ENCODE assay signal across 24 cellular contexts in the genomic region with DNA sequence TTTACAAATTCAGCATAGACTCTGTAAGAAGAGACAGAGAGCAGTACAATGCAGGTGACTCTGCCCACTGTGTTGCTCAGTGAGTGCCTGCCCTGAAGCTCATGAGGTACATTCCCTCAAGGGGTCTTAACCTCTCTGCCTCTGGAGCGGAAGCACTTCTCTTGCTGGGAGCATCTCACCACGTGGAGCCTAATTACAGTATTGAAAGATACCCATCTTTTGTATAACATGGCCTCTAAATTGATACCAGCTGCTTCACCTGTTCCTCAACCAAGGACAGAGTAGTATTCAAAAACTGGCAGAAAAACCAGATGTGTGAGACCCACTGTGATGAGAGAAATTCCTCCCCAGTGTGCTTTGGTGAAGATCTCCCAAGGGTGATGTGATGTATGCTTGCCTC.
DNase-seq lines count a peak whose midpoint lies in the region; ATAC-seq and TF ChIP-seq lines count a peak whose summit lies in the region.
"Had no signal": no experiment of that assay in that cellular context is flagged by ENCODE, and none has a peak within 500 bp of the region (broad histone marks: within the 10 kb centered on the region; RNA-seq: fewer than 3 reads in every experiment).

No MANE protein-coding gene starts in this region.

- H3K36me3 ChIP-seq in A673 (ENCODE audit: insufficient read depth, low read length, poor library complexity, severe bottlenecking) (peaks cover 44% of the 10 kb centered on the region), heart left ventricle (peaks cover 0 to 99% (median 77%) of the 10 kb centered on the region in 9 donors)
- peaks cover 42% of the 10 kb centered on the region for H3K36me3 ChIP-seq in CD4-positive, alpha-beta memory T cell (ENCODE audit: insufficient read depth, low read length)

- intact Hi-C loops in activated CD4-positive, alpha-beta T cell treated with anti-CD3 and anti-CD28 coated beads, Interleukin-2, amount 10 ng/mL, durations not matched to agents 24 days and 14 days (cut with micrococcal nuclease): no loop called here
- intact Hi-C loops in A673 (cut with micrococcal nuclease; ENCODE audit: unreplicated experiment) (no loop called here), heart left ventricle (cut with DNase I) (no loop called here)
- intact Hi-C loops in CD4-positive, alpha-beta memory T cell (cut with micrococcal nuclease): no loop called here

- no peaks in the 10 kb centered on the region for H3K27me3 Mint-ChIP-seq in activated CD4-positive, alpha-beta T cell treated with anti-CD3 and anti-CD28 coated beads, Interleukin-2, amount 10 ng/mL, durations not matched to agents 24 days and 14 days
- no peaks in the 10 kb centered on the region for H3K27me3 Mint-ChIP-seq in CD4-positive, alpha-beta memory T cell
- H3K27me3 Mint-ChIP-seq: B cell; CD4-positive, alpha-beta T cell; CD8-positive, alpha-beta memory T cell had no signal

- H3K9me3 Mint-ChIP-seq in activated CD4-positive, alpha-beta T cell treated with anti-CD3 and anti-CD28 coated beads, Interleukin-2, amount 10 ng/mL, durations not matched to agents 24 days and 14 days: no peaks in the 10 kb centered on the region
- no peaks in the 10 kb centered on the region for H3K9me3 Mint-ChIP-seq in CD4-positive, alpha-beta memory T cell
- H3K9me3 Mint-ChIP-seq: CD4-positive, alpha-beta T cell; CD8-positive, alpha-beta memory T cell had no signal

- H3K4me3 Mint-ChIP-seq in activated CD4-positive, alpha-beta T cell treated with anti-CD3 and anti-CD28 coated beads, Interleukin-2, amount 10 ng/mL, durations not matched to agents 24 days and 14 days: no peak overlapping the region
- no peak overlapping the region for H3K4me3 Mint-ChIP-seq in CD4-positive, alpha-beta memory T cell
- H3K4me3 Mint-ChIP-seq: B cell; CD4-positive, alpha-beta T cell; CD8-positive, alpha-beta memory T cell had no signal

- no TSS peak for BruUV-seq in A673 (replicated peaks; lab: Mats Ljungman, UMichigan)

- CTCF ChIA-PET in A673 (lab: Charles Lee): no interaction called here
- CTCF ChIA-PET in CD4-positive, alpha-beta memory T cell (lab: Charles Lee; ENCODE audit: partially characterized antibody): no interaction called here

- H3K4me1 Mint-ChIP-seq in activated CD4-positive, alpha-beta T cell treated with anti-CD3 and anti-CD28 coated beads, Interleukin-2, amount 10 ng/mL, durations not matched to agents 24 days and 14 days: peaks cover 3% of the 10 kb centered on the region
- H3K4me1 Mint-ChIP-seq in CD4-positive, alpha-beta memory T cell: peaks cover 3 to 14% (median 8%) of the 10 kb centered on the region in 4 donors

- no peak overlapping the region for H3K27ac Mint-ChIP-seq in activated CD4-positive, alpha-beta T cell treated with anti-CD3 and anti-CD28 coated beads, Interleukin-2, amount 10 ng/mL, durations not matched to agents 24 days and 14 days
- H3K27ac Mint-ChIP-seq in CD4-positive, alpha-beta memory T cell: no peak overlapping the region
- H3K27ac Mint-ChIP-seq: B cell; CD4-positive, alpha-beta T cell; CD8-positive, alpha-beta memory T cell had no signal

- WGBS in heart left ventricle, 4 donors: 89 to 100% (median 91%) methylated on average over 2 of the region's 2 CpGs

- ATAC-seq in SK-N-SH treated with all-trans-retinoic acid at 6 μM for 48 hours (no peak), heart left ventricle (no peak)
- ATAC-seq: GM12878 had no signal

- no peaks in the 10 kb centered on the region for H3K27me3 ChIP-seq in A673 (replicated peaks; ENCODE audit: insufficient read depth, low read depth, low read length, poor library complexity)
- no peaks in the 10 kb centered on the region for H3K27me3 ChIP-seq in heart left ventricle
- no peaks in the 10 kb centered on the region for H3K27me3 ChIP-seq in CD4-positive, alpha-beta memory T cell (ENCODE audit: insufficient read depth, low read length)
- H3K27me3 ChIP-seq: BLaER1 treated with 17β-estradiol and CSF1 and Interleukin-3, amounts not matched to agents 10 nM and 100 nM had no signal

- peak; percentile 45 for DNase-seq in activated CD4-positive, alpha-beta T cell treated with anti-CD3 and anti-CD28 coated beads, Interleukin-2, amount 10 ng/mL, durations not matched to agents 24 days and 14 days
- DNase-seq in activated CD4-positive, alpha-beta T cell treated with anti-CD3 and anti-CD28 coated beads for 4 hours: no peak
- DNase-seq in NCI-H146 treated with DMSO at 0.1 percent for 48 hours (lab: John Stamatoyannopoulos, UW; ENCODE audit: unreplicated experiment): peak; percentile 1
- peak; percentile 36 for DNase-seq in SK-N-DZ (ENCODE audit: low spot score)
- no peak for DNase-seq in A673 (ENCODE audit: low spot score)
- no peak for DNase-seq in heart left ventricle
- no peak for DNase-seq in CD4-positive, alpha-beta memory T cell
- DNase-seq: 8988T; AML-193; CD4-positive, alpha-beta T cell; CD8-positive, alpha-beta memory T cell; COR-L47; DMS 273 treated with DMSO at 0.1 percent for 48 hours; DMS153; DMS53; DMS79; DND-41; EL; GDM1 had no signal

- H3K9me3 ChIP-seq in A673 (ENCODE audit: low read depth, low read length, poor library complexity, severe bottlenecking) (no peaks in the 10 kb centered on the region), heart left ventricle (no peaks in the 10 kb centered on the region)
- H3K9me3 ChIP-seq in CD4-positive, alpha-beta memory T cell (ENCODE audit: control insufficient read depth in 1 of 2, low read length in 2 of 2): no peaks in the 10 kb centered on the region

- H3K4me3 ChIP-seq in A673 (ENCODE audit: low read depth, low read length, poor library complexity, severe bottlenecking) (no peak overlapping the region), heart left ventricle (no peak overlapping the region)
- no peak overlapping the region for H3K4me3 ChIP-seq in CD4-positive, alpha-beta memory T cell (ENCODE audit: low read length in 2 of 2)
- H3K4me3 ChIP-seq: BLaER1 treated with 17β-estradiol and CSF1 and Interleukin-3, amounts not matched to agents 10 nM and 100 nM; GM12878 had no signal

- peaks cover 48% of the 10 kb centered on the region for H3K36me3 Mint-ChIP-seq in activated CD4-positive, alpha-beta T cell treated with anti-CD3 and anti-CD28 coated beads, Interleukin-2, amount 10 ng/mL, durations not matched to agents 24 days and 14 days (ENCODE audit: low read depth)
- H3K36me3 Mint-ChIP-seq in CD4-positive, alpha-beta memory T cell: peaks cover 67 to 76% of the 10 kb centered on the region in 2 donors

- H3K4me1 ChIP-seq in A673 (ENCODE audit: insufficient read depth, low read length, poor library complexity, severe bottlenecking) (no peaks in the 10 kb centered on the region), heart left ventricle (peaks cover 0 to 11% (median 0%) of the 10 kb centered on the region in 12 donors)
- no peaks in the 10 kb centered on the region for H3K4me1 ChIP-seq in CD4-positive, alpha-beta memory T cell (ENCODE audit: insufficient read depth, low read length)

- TF ChIP-seq CTCF in A673 (conservative IDR thresholded peaks at IDR 0.05; ENCODE audit: low read depth, low read length) (no peak), heart left ventricle (IDR thresholded peaks at IDR 0.05) (no peak)

- H3K27ac ChIP-seq in A673 (ENCODE audit: low read depth, low read length, poor library complexity, severe bottlenecking): no peak overlapping the region
- no peak overlapping the region for H3K27ac ChIP-seq in heart left ventricle
- no peak overlapping the region for H3K27ac ChIP-seq in CD4-positive, alpha-beta memory T cell (ENCODE audit: low read depth, low read length)
- H3K27ac ChIP-seq: BLaER1 treated with 17β-estradiol and CSF1 and Interleukin-3, amounts not matched to agents 10 nM and 100 nM; C4-2B had no signal

- POLR2A ChIA-PET in A673 (lab: Charles Lee; ENCODE audit: low non-redundant PET): no interaction called here
- POLR2A ChIA-PET in CD4-positive, alpha-beta memory T cell (lab: Charles Lee; ENCODE audit: partially characterized antibody): no interaction called here

- TF ChIP-seq POLR2A in heart left ventricle (IDR thresholded peaks at IDR 0.05): no peak

TF ChIP-seq in SK-N-SH treated with all-trans-retinoic acid at 6 μM for 48 hours, 23 proteins besides CTCF, POLR2A, EP300 and RAD21:
- TF ChIP-seq TCF4 (CRISPR knock-in tag; IDR thresholded peaks at IDR 0.05; ENCODE audit: borderline replicate concordance) (peak; percentile 20; the same call in 1 of the 2 replicates), SNAI2 (CRISPR knock-in tag; IDR thresholded peaks at IDR 0.05) (no peak)
TF ChIP-seq in SK-N-SH treated with all-trans-retinoic acid at 6 μM for 48 hours: peak in this region for 1.

Comparison
In these comparisons a context has a peak if more than half of its experiments do, and no peak if none do; other contexts are left out.
1. DNase-seq: peak in activated CD4-positive, alpha-beta T cell treated with anti-CD3 and anti-CD28 coated beads, Interleukin-2, amount 10 ng/mL, durations not matched to agents 24 days and 14 days (single experiment), NCI-H146 treated with DMSO at 0.1 percent for 48 hours (single experiment) and SK-N-DZ (single experiment); none in activated CD4-positive, alpha-beta T cell treated with anti-CD3 and anti-CD28 coated beads for 4 hours (0 of 2), A673 (single experiment), heart left ventricle (0 of 5) and CD4-positive, alpha-beta memory T cell (0 of 5).